1 cellular context compared by ENCODE assay signal in the genomic region with DNA sequence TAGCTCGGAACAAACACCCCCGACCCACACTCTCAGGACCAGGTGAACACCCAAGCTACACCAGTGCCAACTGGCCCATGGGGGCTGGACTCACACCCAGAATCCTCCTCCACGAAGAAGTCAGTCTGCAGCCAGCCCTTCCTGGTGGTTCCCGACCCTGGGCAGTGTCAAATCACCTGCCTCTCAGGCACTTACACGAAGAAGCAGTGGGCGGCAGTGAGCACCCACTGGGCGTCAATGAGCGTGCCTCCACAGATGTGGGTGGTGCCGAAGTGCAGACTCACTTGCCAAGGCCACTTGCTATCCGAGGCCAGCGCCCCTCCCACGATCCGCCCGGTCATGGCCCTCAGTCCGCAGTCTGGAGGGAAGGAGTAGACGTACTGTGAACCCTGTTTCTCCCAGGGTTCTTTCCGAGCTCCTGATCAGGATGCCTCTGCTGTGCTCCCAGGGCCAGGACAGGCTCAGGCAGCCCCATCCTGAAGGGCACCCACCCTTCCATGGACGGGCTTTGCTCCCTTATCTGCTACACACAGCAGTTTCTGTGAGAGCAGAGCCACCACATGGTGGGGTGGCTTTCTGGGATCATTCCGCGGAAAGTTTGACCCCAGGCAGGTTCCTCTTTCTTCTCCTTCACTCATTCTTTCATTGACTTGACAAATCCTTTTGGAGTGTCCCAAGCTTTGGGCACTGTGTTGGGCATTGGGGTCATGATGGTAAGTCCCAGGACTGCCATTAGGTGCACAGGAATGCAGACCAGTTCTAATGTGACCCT.
TF ChIP-seq lines count a peak whose summit lies in the region.

No MANE protein-coding gene starts in this region.

TF ChIP-seq in K562, 482 proteins besides CTCF, POLR2A, EP300 and RAD21 (continued from another document and continues in another):
- TF ChIP-seq ZNF316 (IDR thresholded peaks at IDR 0.05) (peak; percentile 69), CBFA2T2 (conservative IDR thresholded peaks at IDR 0.05) (peak; percentile 66), SIN3B (IDR thresholded peaks at IDR 0.05; ENCODE audit: low read depth) (no peak), U2AF2 (optimal IDR thresholded peaks at IDR 0.05; ENCODE audit: low read depth, low read length) (no peak), BCLAF1 (IDR thresholded peaks at IDR 0.05; ENCODE audit: borderline replicate concordance in 1 of 2, control insufficient read depth in 1 of 2, low read depth in 2 of 2, low read length in 1 of 2) (no peak), ATF7 (IDR thresholded peaks at IDR 0.05) (peak; percentile 24; the same call in 1 of the 2 replicates), SOX6 (IDR thresholded peaks at IDR 0.05) (peak; percentile 64; the same call in 1 of the 2 replicates), MTA2 (IDR thresholded peaks at IDR 0.05; ENCODE audit: low read depth) (peak; percentile 79), CCAR2 (IDR thresholded peaks at IDR 0.05; ENCODE audit: low read depth, low read length) (no peak), SMARCA5 (IDR thresholded peaks at IDR 0.05) (no peak; the same call in 1 of the 2 replicates), HMBOX1 (IDR thresholded peaks at IDR 0.05) (no peak), KAT7 (CRISPR knock-in tag; IDR thresholded peaks at IDR 0.05; ENCODE audit: borderline replicate concordance) (0 out of 2 replicates have a peak, but pooled peaks have one; percentile 63), TRIM28 (IDR thresholded peaks at IDR 0.05) (0 out of 2 replicates have a peak, but pooled peaks have one; percentile 21), NBN (IDR thresholded peaks at IDR 0.05; ENCODE audit: low read depth) (no peak), RHOXF2B (CRISPR knock-in tag; conservative IDR thresholded peaks at IDR 0.05) (0 out of 2 replicates have a peak, but pooled peaks have one; percentile 44), NR2C2 (CRISPR knock-in tag; IDR thresholded peaks at IDR 0.05) (peak; percentile 72; the same call in 1 of the 2 replicates), NR2C2 (tag; IDR thresholded peaks at IDR 0.05) (0 out of 2 replicates have a peak, but pooled peaks have one; percentile 42), HDAC1 (IDR thresholded peaks at IDR 0.05) (peak in 1 of 2 experiments; percentile 39; a peak in 2 of 4 replicates), GATAD2A (IDR thresholded peaks at IDR 0.05) (0 out of 2 replicates have a peak, but pooled peaks have one; percentile 27), MAZ (CRISPR knock-in tag; conservative IDR thresholded peaks at IDR 0.05 in 1 of 2, IDR thresholded peaks at IDR 0.05 in 1 of 2) (peak; percentile 33 to 40; a peak in 1 of 4 replicates)
- TF ChIP-seq, protein P1, sequence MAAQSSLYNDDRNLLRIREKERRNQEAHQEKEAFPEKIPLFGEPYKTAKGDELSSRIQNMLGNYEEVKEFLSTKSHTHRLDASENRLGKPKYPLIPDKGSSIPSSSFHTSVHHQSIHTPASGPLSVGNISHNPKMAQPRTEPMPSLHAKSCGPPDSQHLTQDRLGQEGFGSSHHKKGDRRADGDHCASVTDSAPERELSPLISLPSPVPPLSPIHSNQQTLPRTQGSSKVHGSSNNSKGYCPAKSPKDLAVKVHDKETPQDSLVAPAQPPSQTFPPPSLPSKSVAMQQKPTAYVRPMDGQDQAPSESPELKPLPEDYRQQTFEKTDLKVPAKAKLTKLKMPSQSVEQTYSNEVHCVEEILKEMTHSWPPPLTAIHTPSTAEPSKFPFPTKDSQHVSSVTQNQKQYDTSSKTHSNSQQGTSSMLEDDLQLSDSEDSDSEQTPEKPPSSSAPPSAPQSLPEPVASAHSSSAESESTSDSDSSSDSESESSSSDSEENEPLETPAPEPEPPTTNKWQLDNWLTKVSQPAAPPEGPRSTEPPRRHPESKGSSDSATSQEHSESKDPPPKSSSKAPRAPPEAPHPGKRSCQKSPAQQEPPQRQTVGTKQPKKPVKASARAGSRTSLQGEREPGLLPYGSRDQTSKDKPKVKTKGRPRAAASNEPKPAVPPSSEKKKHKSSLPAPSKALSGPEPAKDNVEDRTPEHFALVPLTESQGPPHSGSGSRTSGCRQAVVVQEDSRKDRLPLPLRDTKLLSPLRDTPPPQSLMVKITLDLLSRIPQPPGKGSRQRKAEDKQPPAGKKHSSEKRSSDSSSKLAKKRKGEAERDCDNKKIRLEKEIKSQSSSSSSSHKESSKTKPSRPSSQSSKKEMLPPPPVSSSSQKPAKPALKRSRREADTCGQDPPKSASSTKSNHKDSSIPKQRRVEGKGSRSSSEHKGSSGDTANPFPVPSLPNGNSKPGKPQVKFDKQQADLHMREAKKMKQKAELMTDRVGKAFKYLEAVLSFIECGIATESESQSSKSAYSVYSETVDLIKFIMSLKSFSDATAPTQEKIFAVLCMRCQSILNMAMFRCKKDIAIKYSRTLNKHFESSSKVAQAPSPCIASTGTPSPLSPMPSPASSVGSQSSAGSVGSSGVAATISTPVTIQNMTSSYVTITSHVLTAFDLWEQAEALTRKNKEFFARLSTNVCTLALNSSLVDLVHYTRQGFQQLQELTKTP (IDR thresholded peaks at IDR 0.05; ENCODE audit: low read depth in 1 of 2, partially characterized antibody in 2 of 2) = no peak
- TF ChIP-seq, protein P2, sequence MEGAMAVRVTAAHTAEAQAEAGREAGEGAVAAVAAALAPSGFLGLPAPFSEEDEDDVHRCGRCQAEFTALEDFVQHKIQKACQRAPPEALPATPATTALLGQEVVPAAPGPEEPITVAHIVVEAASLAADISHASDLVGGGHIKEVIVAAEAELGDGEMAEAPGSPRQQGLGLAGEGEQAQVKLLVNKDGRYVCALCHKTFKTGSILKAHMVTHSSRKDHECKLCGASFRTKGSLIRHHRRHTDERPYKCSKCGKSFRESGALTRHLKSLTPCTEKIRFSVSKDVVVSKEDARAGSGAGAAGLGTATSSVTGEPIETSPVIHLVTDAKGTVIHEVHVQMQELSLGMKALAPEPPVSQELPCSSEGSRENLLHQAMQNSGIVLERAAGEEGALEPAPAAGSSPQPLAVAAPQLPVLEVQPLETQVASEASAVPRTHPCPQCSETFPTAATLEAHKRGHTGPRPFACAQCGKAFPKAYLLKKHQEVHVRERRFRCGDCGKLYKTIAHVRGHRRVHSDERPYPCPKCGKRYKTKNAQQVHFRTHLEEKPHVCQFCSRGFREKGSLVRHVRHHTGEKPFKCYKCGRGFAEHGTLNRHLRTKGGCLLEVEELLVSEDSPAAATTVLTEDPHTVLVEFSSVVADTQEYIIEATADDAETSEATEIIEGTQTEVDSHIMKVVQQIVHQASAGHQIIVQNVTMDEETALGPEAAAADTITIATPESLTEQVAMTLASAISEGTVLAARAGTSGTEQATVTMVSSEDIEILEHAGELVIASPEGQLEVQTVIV (CRISPR knock-in tag; IDR thresholded peaks at IDR 0.05; ENCODE audit: borderline replicate concordance) = no peak
- TF ChIP-seq, protein P3, sequence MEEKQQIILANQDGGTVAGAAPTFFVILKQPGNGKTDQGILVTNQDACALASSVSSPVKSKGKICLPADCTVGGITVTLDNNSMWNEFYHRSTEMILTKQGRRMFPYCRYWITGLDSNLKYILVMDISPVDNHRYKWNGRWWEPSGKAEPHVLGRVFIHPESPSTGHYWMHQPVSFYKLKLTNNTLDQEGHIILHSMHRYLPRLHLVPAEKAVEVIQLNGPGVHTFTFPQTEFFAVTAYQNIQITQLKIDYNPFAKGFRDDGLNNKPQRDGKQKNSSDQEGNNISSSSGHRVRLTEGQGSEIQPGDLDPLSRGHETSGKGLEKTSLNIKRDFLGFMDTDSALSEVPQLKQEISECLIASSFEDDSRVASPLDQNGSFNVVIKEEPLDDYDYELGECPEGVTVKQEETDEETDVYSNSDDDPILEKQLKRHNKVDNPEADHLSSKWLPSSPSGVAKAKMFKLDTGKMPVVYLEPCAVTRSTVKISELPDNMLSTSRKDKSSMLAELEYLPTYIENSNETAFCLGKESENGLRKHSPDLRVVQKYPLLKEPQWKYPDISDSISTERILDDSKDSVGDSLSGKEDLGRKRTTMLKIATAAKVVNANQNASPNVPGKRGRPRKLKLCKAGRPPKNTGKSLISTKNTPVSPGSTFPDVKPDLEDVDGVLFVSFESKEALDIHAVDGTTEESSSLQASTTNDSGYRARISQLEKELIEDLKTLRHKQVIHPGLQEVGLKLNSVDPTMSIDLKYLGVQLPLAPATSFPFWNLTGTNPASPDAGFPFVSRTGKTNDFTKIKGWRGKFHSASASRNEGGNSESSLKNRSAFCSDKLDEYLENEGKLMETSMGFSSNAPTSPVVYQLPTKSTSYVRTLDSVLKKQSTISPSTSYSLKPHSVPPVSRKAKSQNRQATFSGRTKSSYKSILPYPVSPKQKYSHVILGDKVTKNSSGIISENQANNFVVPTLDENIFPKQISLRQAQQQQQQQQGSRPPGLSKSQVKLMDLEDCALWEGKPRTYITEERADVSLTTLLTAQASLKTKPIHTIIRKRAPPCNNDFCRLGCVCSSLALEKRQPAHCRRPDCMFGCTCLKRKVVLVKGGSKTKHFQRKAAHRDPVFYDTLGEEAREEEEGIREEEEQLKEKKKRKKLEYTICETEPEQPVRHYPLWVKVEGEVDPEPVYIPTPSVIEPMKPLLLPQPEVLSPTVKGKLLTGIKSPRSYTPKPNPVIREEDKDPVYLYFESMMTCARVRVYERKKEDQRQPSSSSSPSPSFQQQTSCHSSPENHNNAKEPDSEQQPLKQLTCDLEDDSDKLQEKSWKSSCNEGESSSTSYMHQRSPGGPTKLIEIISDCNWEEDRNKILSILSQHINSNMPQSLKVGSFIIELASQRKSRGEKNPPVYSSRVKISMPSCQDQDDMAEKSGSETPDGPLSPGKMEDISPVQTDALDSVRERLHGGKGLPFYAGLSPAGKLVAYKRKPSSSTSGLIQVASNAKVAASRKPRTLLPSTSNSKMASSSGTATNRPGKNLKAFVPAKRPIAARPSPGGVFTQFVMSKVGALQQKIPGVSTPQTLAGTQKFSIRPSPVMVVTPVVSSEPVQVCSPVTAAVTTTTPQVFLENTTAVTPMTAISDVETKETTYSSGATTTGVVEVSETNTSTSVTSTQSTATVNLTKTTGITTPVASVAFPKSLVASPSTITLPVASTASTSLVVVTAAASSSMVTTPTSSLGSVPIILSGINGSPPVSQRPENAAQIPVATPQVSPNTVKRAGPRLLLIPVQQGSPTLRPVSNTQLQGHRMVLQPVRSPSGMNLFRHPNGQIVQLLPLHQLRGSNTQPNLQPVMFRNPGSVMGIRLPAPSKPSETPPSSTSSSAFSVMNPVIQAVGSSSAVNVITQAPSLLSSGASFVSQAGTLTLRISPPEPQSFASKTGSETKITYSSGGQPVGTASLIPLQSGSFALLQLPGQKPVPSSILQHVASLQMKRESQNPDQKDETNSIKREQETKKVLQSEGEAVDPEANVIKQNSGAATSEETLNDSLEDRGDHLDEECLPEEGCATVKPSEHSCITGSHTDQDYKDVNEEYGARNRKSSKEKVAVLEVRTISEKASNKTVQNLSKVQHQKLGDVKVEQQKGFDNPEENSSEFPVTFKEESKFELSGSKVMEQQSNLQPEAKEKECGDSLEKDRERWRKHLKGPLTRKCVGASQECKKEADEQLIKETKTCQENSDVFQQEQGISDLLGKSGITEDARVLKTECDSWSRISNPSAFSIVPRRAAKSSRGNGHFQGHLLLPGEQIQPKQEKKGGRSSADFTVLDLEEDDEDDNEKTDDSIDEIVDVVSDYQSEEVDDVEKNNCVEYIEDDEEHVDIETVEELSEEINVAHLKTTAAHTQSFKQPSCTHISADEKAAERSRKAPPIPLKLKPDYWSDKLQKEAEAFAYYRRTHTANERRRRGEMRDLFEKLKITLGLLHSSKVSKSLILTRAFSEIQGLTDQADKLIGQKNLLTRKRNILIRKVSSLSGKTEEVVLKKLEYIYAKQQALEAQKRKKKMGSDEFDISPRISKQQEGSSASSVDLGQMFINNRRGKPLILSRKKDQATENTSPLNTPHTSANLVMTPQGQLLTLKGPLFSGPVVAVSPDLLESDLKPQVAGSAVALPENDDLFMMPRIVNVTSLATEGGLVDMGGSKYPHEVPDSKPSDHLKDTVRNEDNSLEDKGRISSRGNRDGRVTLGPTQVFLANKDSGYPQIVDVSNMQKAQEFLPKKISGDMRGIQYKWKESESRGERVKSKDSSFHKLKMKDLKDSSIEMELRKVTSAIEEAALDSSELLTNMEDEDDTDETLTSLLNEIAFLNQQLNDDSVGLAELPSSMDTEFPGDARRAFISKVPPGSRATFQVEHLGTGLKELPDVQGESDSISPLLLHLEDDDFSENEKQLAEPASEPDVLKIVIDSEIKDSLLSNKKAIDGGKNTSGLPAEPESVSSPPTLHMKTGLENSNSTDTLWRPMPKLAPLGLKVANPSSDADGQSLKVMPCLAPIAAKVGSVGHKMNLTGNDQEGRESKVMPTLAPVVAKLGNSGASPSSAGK (IDR thresholded peaks at IDR 0.05) = peak; percentile 47
